In the genomic region with DNA sequence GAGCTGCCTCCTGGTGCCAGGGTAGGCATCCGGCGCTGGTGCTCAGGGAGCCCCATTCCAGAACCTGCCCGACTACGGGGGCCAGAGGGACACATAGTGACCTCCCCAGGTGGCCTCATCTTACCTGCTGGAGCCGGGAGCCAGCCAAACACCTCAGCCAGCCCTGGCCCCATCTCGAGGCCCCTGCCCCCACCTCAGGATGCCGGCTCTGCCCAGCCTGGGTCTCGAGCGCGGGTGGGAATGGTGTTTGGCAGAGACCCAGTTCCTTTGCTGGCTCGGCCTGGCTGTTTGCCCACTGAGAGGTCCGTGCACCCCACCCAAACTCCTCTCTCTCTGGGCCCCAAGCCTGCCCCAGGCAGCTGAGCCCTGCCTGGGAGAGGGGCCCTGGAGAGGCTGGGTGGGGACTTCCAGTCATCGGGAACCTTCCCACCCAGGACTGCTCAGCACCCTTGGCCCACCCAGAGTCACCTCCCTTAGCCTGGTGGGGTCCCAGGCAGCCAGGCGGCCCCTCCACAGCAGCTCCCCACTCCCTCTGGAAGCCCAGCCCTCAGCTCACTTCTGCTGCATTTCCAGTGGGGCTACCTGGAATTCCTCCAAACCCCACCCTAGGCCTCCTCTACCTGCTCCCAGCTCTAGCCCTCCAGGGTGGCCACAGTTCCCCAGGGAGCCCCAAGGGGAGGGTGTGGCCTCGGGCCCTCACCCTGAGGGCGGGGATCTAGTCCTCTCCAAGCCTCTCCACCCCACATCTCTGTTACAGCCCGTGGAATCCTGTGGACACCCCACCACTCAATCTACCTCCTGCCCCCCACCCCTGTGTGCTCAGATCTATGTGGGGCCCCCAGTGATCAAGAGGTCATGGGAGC, we compare ENCODE assay signal across 28 cellular contexts. TPM values are rescaled to one million over a fixed set of nuclear protein-coding genes. Genes with fewer than 3 reads are reported as not detected.
DNase-seq lines count a peak whose midpoint lies in the region; ATAC-seq and TF ChIP-seq lines count a peak whose summit lies in the region.
"Had no signal": no experiment of that assay in that cellular context is flagged by ENCODE, and none has a peak within 500 bp of the region (broad histone marks: within the 10 kb centered on the region; RNA-seq: fewer than 3 reads in every experiment).

No MANE protein-coding gene starts in this region.

- no peak for TF ChIP-seq CTCF in gastroesophageal sphincter (IDR thresholded peaks at IDR 0.05)
- TF ChIP-seq CTCF in mucosa of descending colon (IDR thresholded peaks at IDR 0.05) = no peak

- H3K27me3 ChIP-seq in BLaER1 treated with 17β-estradiol and CSF1 and Interleukin-3, amounts not matched to agents 10 nM and 100 nM = no peaks in the 10 kb centered on the region
- H3K27me3 ChIP-seq in gastroesophageal sphincter = no peaks in the 10 kb centered on the region
- H3K27me3 ChIP-seq: colonic mucosa, ovary, SJSA1 had no signal

- H3K27ac ChIP-seq in BLaER1 treated with 17β-estradiol and CSF1 and Interleukin-3, amounts not matched to agents 10 nM and 100 nM = peak overlapping the region in 1 of 11 experiments; percentile 26; a peak in 1 of 22 replicates
- peak overlapping the region in 1 of 4 donors; percentile 18 for H3K27ac ChIP-seq in gastroesophageal sphincter
- H3K27ac ChIP-seq: C4-2B, colonic mucosa, HL-60, ovary, SJSA1 had no signal

- intact Hi-C loops in mucosa of descending colon (cut with DNase I, micrococcal nuclease) = no loop called here

- no peaks in the 10 kb centered on the region for H3K9me3 Mint-ChIP-seq in activated naive CD4-positive, alpha-beta T cell treated with anti-CD3 and anti-CD28 coated beads, Interleukin-2, amount 10 ng/mL, durations not matched to agents 7 days and 5 days
- H3K9me3 Mint-ChIP-seq: effector memory CD8-positive, alpha-beta T cell; natural killer cell; T-cell had no signal

- CTCF ChIA-PET in activated naive CD4-positive, alpha-beta T cell treated with anti-CD3 and anti-CD28 coated beads, Interleukin-2, amount 10 ng/mL, durations not matched to agents 7 days and 5 days (lab: Charles Lee) = no interaction called here

- peak; percentile 32 for DNase-seq in NAMALWA (ENCODE audit: low spot score)
- DNase-seq in mucosa of descending colon = no peak
- DNase-seq in activated naive CD4-positive, alpha-beta T cell treated with anti-CD3 and anti-CD28 coated beads, Interleukin-2, amount 10 ng/mL, durations not matched to agents 7 days and 5 days = no peak
- DNase-seq in activated naive CD4-positive, alpha-beta T cell treated with anti-CD3 and anti-CD28 coated beads, Interleukin-2, amount 50 U/mL, for 16 hours = no peak
- no peak for DNase-seq in T-helper 9 cell
- no peak for DNase-seq in NCI-H2107 treated with DMSO at 0.1 percent for 48 hours (lab: John Stamatoyannopoulos, UW; ENCODE audit: unreplicated experiment)
- DNase-seq: activated CD4-positive, CD25-positive, alpha-beta regulatory T cell; activated CD8-positive, alpha-beta memory T cell treated with anti-CD3 and anti-CD28 coated beads, Interleukin-2, amount 10 ng/mL, durations not matched to agents 7 days and 5 days; activated naive CD4-positive, alpha-beta T cell treated with Interleukin-2 at 50 U/mL for 16 hours; aorta; Calu3; colonic mucosa; DND-41; effector memory CD8-positive, alpha-beta T cell; erythroblast; natural killer cell; NCI-H1092; NCI-H1930; NCI-H226; NCI-H69; ovary; T-cell had no signal

- no peaks in the 10 kb centered on the region for H3K4me1 Mint-ChIP-seq in activated naive CD4-positive, alpha-beta T cell treated with anti-CD3 and anti-CD28 coated beads, Interleukin-2, amount 10 ng/mL, durations not matched to agents 7 days and 5 days
- H3K4me1 Mint-ChIP-seq: activated CD8-positive, alpha-beta memory T cell treated with anti-CD3 and anti-CD28 coated beads, Interleukin-2, amount 10 ng/mL, durations not matched to agents 7 days and 5 days; T-cell had no signal

- no peak for TF ChIP-seq EP300 in gastroesophageal sphincter (IDR thresholded peaks at IDR 0.05)

- peaks cover 4% of the 10 kb centered on the region for H3K27me3 Mint-ChIP-seq in activated naive CD4-positive, alpha-beta T cell treated with anti-CD3 and anti-CD28 coated beads, Interleukin-2, amount 10 ng/mL, durations not matched to agents 7 days and 5 days
- H3K27me3 Mint-ChIP-seq: activated CD8-positive, alpha-beta memory T cell treated with anti-CD3 and anti-CD28 coated beads, Interleukin-2, amount 10 ng/mL, durations not matched to agents 7 days and 5 days; effector memory CD8-positive, alpha-beta T cell; T-cell had no signal

- no peak for TF ChIP-seq POLR2A in gastroesophageal sphincter (IDR thresholded peaks at IDR 0.05)

- peak overlapping the region in 9 of 11 experiments; percentile 26 to 57 (median 45); a peak in 12 of 22 replicates for H3K4me2 ChIP-seq in BLaER1 treated with 17β-estradiol and CSF1 and Interleukin-3, amounts not matched to agents 10 nM and 100 nM

- peaks cover 0 to 54% (median 0%) of the 10 kb centered on the region in 11 experiments; a peak in 6 of 22 replicates for H4K20me1 ChIP-seq in BLaER1 treated with 17β-estradiol and CSF1 and Interleukin-3, amounts not matched to agents 10 nM and 100 nM

- peaks cover 21 to 55% (median 41%) of the 10 kb centered on the region in 10 experiments for H3K4me1 ChIP-seq in BLaER1 treated with 17β-estradiol and CSF1 and Interleukin-3, amounts not matched to agents 10 nM and 100 nM
- H3K4me1 ChIP-seq in gastroesophageal sphincter (peaks cover 0 to 50% (median 17%) of the 10 kb centered on the region in 3 donors), mucosa of descending colon (ENCODE audit: low read depth) (no peaks in the 10 kb centered on the region)
- H3K4me1 ChIP-seq: colonic mucosa had no signal

- peak overlapping the region in 2 of 11 experiments; percentile 13 to 31; a peak in 2 of 22 replicates for H3K9ac ChIP-seq in BLaER1 treated with 17β-estradiol and CSF1 and Interleukin-3, amounts not matched to agents 10 nM and 100 nM

- WGBS in gastroesophageal sphincter (ENCODE audit: low coverage in 1 of 2), 2 donors = 60% methylated on average over 1 of the region's 17 CpGs; no CpG with 5 or more reads in 1 of the 2 donors

- no peak overlapping the region for H3K4me3 ChIP-seq in BLaER1 treated with 17β-estradiol and CSF1 and Interleukin-3, amounts not matched to agents 10 nM and 100 nM
- no peak overlapping the region for H3K4me3 ChIP-seq in gastroesophageal sphincter
- no peak overlapping the region for H3K4me3 ChIP-seq in mucosa of descending colon
- H3K4me3 ChIP-seq: colonic mucosa, HAP-1, ovary, SJSA1 had no signal

- H3K36me3 Mint-ChIP-seq in activated naive CD4-positive, alpha-beta T cell treated with anti-CD3 and anti-CD28 coated beads, Interleukin-2, amount 10 ng/mL, durations not matched to agents 7 days and 5 days = no peaks in the 10 kb centered on the region
- H3K36me3 Mint-ChIP-seq: activated CD8-positive, alpha-beta memory T cell treated with anti-CD3 and anti-CD28 coated beads, Interleukin-2, amount 10 ng/mL, durations not matched to agents 7 days and 5 days; natural killer cell had no signal

- no peaks in the 10 kb centered on the region for H3K9me3 ChIP-seq in BLaER1 treated with 17β-estradiol and CSF1 and Interleukin-3, amounts not matched to agents 10 nM and 100 nM (replicated peaks in 1 of 11)
- H3K9me3 ChIP-seq in gastroesophageal sphincter (no peaks in the 10 kb centered on the region), mucosa of descending colon (no peaks in the 10 kb centered on the region)
- H3K9me3 ChIP-seq: colonic mucosa, HAP-1, ovary, SJSA1 had no signal

- ATAC-seq in gastroesophageal sphincter (peak; percentile 7), mucosa of descending colon (peak; percentile 14)
- ATAC-seq: activated CD8-positive, alpha-beta memory T cell treated with anti-CD3 and anti-CD28 coated beads, Interleukin-2, amount 10 ng/mL, durations not matched to agents 7 days and 5 days; effector memory CD8-positive, alpha-beta T cell; natural killer cell; T-cell had no signal

- H3K4me3 Mint-ChIP-seq in activated naive CD4-positive, alpha-beta T cell treated with anti-CD3 and anti-CD28 coated beads, Interleukin-2, amount 10 ng/mL, durations not matched to agents 7 days and 5 days = no peak overlapping the region
- H3K4me3 Mint-ChIP-seq: activated CD8-positive, alpha-beta memory T cell treated with anti-CD3 and anti-CD28 coated beads, Interleukin-2, amount 10 ng/mL, durations not matched to agents 7 days and 5 days; effector memory CD8-positive, alpha-beta T cell; natural killer cell; T-cell had no signal

- peaks cover 0 to 17% (median 0%) of the 10 kb centered on the region in 11 experiments; a peak in 9 of 22 replicates for H3K36me3 ChIP-seq in BLaER1 treated with 17β-estradiol and CSF1 and Interleukin-3, amounts not matched to agents 10 nM and 100 nM
- peaks cover 0 to 16% of the 10 kb centered on the region in 2 donors for H3K36me3 ChIP-seq in gastroesophageal sphincter
- H3K36me3 ChIP-seq in mucosa of descending colon (ENCODE audit: low read depth) = no peaks in the 10 kb centered on the region
- H3K36me3 ChIP-seq: colonic mucosa, HAP-1, ovary had no signal

- no peak overlapping the region for H3K27ac Mint-ChIP-seq in activated naive CD4-positive, alpha-beta T cell treated with anti-CD3 and anti-CD28 coated beads, Interleukin-2, amount 10 ng/mL, durations not matched to agents 7 days and 5 days
- H3K27ac Mint-ChIP-seq: activated CD8-positive, alpha-beta memory T cell treated with anti-CD3 and anti-CD28 coated beads, Interleukin-2, amount 10 ng/mL, durations not matched to agents 7 days and 5 days; effector memory CD8-positive, alpha-beta T cell; T-cell had no signal

RNA-seq across cellular contexts. Expression of gene UBAC1, which starts 42.4 kb away (rescaled TPM):
- total RNA-seq in gastroesophageal sphincter (10 to 100 TPM; 52.9 to 76.3 (median 63.5) TPM), mucosa of descending colon (10 to 100 TPM; 55.5 to 70.4 (median 64.0) TPM)
